10 cellular contexts compared by ENCODE assay signal in the genomic region with DNA sequence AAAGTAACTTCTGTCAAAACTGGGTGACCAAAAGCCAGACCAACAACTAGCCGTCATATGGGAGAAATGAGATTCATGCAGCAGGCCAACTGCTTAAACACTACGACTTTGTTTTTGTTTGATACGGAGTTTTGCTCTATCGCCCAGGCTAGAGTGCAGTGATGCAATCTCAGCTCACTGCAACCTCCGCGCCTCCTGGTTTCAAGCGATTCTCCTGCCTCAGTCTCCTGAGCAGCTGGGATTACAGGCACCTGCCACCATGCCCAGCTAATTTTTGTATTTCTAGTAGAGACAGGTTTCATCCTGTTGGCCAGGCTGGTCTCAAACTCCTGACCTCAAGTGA. TPM values are rescaled to one million over a fixed set of nuclear protein-coding genes. Genes with fewer than 3 reads are reported as not detected.
DNase-seq lines count a peak whose midpoint lies in the region; FAIRE-seq and TF ChIP-seq lines count a peak whose summit lies in the region.
"Not testable (repeated sequence)": the region's sequence is repeated elsewhere in the genome, so short reads cannot be mapped to it uniquely, and the experiment has no call there.
"Had no signal": no experiment of that assay in that cellular context is flagged by ENCODE, and none has a peak within 500 bp of the region (broad histone marks: within the 10 kb centered on the region; RNA-seq: fewer than 3 reads in every experiment).

No MANE protein-coding gene starts in this region.

- not testable (repeated sequence) for H3K27me3 ChIP-seq in BLaER1 treated with 17β-estradiol and CSF1 and Interleukin-3, amounts not matched to agents 10 nM and 100 nM; HUES64 (ENCODE audit: insufficient read depth, low read length); H1 (replicated peaks in 1 of 4; ENCODE audit: control insufficient read depth in 3 of 4, extremely low read depth in 1 of 4, insufficient read depth in 3 of 4, low read length in 3 of 4); iPS-20b (ENCODE audit: insufficient read depth, low read length); neuronal stem cell (ENCODE audit: control insufficient read depth in 3 of 3, insufficient read depth in 3 of 3, low read depth in 1 of 3, low read length in 3 of 3); suprapubic skin

- intact Hi-C loops in activated T-helper 2 cell treated with anti-CD3 and anti-CD28 coated beads, Interferon-gamma antibody, Interleukin-2, Interleukin-4, amounts not matched to agents 10 μg/mL and 5 μg/mL and 100 μg/mL, durations not matched to agents 14 hours and 24 hours and 36 hours (cut with micrococcal nuclease), result loop anchor here (1.0 to 2.0 kb wide), 2 partner anchors 9 to 18 kb away; no protein-coding TSS in a partner anchor

- POLR2A ChIA-PET in RWPE1 (lab: Yijun Ruan, JAX; ENCODE audit: low non-redundant PET), result not testable (repeated sequence)
- POLR2A ChIA-PET in H1 (lab: Charles Lee; ENCODE audit: partially characterized antibody), result interaction anchor here (0.6 to 1.7 kb wide), 4 partner anchors 8 to 121 kb away, joined by 4 to 7 read pairs (median 4); no protein-coding TSS in a partner anchor

- H2BK12ac ChIP-seq in H1 (ENCODE audit: low read depth, low read length), result peak overlapping the region; percentile 10
- not testable (repeated sequence) for H2BK12ac ChIP-seq in neuronal stem cell (ENCODE audit: low read length)

- not testable (repeated sequence) for H3K4me3 ChIP-seq in BLaER1 treated with 17β-estradiol and CSF1 and Interleukin-3, amounts not matched to agents 10 nM and 100 nM; HUES64 (ENCODE audit: low read length); H1 (ENCODE audit: extremely low read depth in 1 of 4, insufficient read depth in 2 of 4, low read depth in 3 of 4, low read length in 4 of 4); iPS-20b (ENCODE audit: low read length); neuronal stem cell (ENCODE audit: low read length in 2 of 2); suprapubic skin

- not testable (repeated sequence) for H4K91ac ChIP-seq in H1 (replicated peaks; ENCODE audit: insufficient read length, low read length); neuronal stem cell (ENCODE audit: low read depth, low read length, poor library complexity)

- 0 out of 2 replicates have a peak overlapping the region, but pooled peaks have one; percentile 12 for H2BK5ac ChIP-seq in H1 (ENCODE audit: low read depth, low read length)
- H2BK5ac ChIP-seq in neuronal stem cell (ENCODE audit: low read length), result not testable (repeated sequence)

- H3K23me2 ChIP-seq in H1 (ENCODE audit: low read depth, low read length), result not testable (repeated sequence)

- not testable (repeated sequence) for H3K36me3 Mint-ChIP-seq in activated T-helper 2 cell treated with anti-CD3 and anti-CD28 coated beads, Interferon-gamma antibody, Interleukin-2, Interleukin-4, amounts not matched to agents 10 μg/mL and 5 μg/mL and 100 μg/mL, durations not matched to agents 14 hours and 24 hours and 36 hours (ENCODE audit: low read depth)

- TF ChIP-seq POLR2A in H1 (IDR thresholded peaks at IDR 0.05; ENCODE audit: control extremely low read depth in 1 of 2, low read depth in 2 of 2, low read length in 2 of 2); suprapubic skin (IDR thresholded peaks at IDR 0.05): not testable (repeated sequence)

- peaks cover 11 to 21% (median 17%) of the 10 kb centered on the region in 10 experiments; a peak in 18 of 20 replicates for H3K4me1 ChIP-seq in BLaER1 treated with 17β-estradiol and CSF1 and Interleukin-3, amounts not matched to agents 10 nM and 100 nM
- H3K4me1 ChIP-seq in HUES64 (ENCODE audit: insufficient read depth, low read length) (peaks cover 20% of the 10 kb centered on the region), H1 (replicated peaks in 1 of 4; ENCODE audit: control insufficient read depth in 3 of 4, insufficient read depth in 4 of 4, low read length in 3 of 4) (peaks cover 6 to 19% (median 9%) of the 10 kb centered on the region in 4 experiments; a peak in 6 of 7 replicates), iPS-20b (ENCODE audit: insufficient read depth, low read length) (peaks cover 15% of the 10 kb centered on the region; the same call in 1 of the 2 replicates), suprapubic skin (peaks cover 13% of the 10 kb centered on the region)
- H3K4me1 ChIP-seq in neuronal stem cell (ENCODE audit: control insufficient read depth in 2 of 2, insufficient read depth in 1 of 2, low read depth in 1 of 2, low read length in 2 of 2), result not testable (repeated sequence)

- H3K9me3 ChIP-seq in BLaER1 treated with 17β-estradiol and CSF1 and Interleukin-3, amounts not matched to agents 10 nM and 100 nM (replicated peaks in 1 of 11); HUES64 (ENCODE audit: insufficient read depth, low read depth, low read length); H1 (ENCODE audit: insufficient read depth in 2 of 2, low read depth in 1 of 2, low read length in 1 of 2); iPS-20b (ENCODE audit: insufficient read depth, low read depth, low read length); neuronal stem cell (replicated peaks in 1 of 2; ENCODE audit: control insufficient read depth in 2 of 2, insufficient read depth in 1 of 2, low read depth in 1 of 2, low read length in 2 of 2); suprapubic skin: not testable (repeated sequence)

- not testable (repeated sequence) for H3K56ac ChIP-seq in H1 (replicated peaks; ENCODE audit: insufficient read length, low read depth, low read length)

- H3K4me3 Mint-ChIP-seq in activated T-helper 2 cell treated with anti-CD3 and anti-CD28 coated beads, Interferon-gamma antibody, Interleukin-2, Interleukin-4, amounts not matched to agents 10 μg/mL and 5 μg/mL and 100 μg/mL, durations not matched to agents 14 hours and 24 hours and 36 hours (ENCODE audit: low read depth), result not testable (repeated sequence)

- H3K27me3 Mint-ChIP-seq in activated T-helper 2 cell treated with anti-CD3 and anti-CD28 coated beads, Interferon-gamma antibody, Interleukin-2, Interleukin-4, amounts not matched to agents 10 μg/mL and 5 μg/mL and 100 μg/mL, durations not matched to agents 14 hours and 24 hours and 36 hours (ENCODE audit: low read depth), result not testable (repeated sequence)

- CTCF ChIA-PET in RWPE1 (lab: Yijun Ruan, JAX), result interaction anchor here (0.6 to 2.1 kb wide), 5 partner anchors 8 to 428 kb away, joined by 3 to 8 read pairs (median 3); no protein-coding TSS in a partner anchor
- CTCF ChIA-PET in H1 (lab: Charles Lee; ENCODE audit: partially characterized antibody), result interaction anchor here (1.2 to 4.3 kb wide), 7 partner anchors 9 to 180 kb away, joined by 3 to 20 read pairs (median 5); no protein-coding TSS in a partner anchor

- 91% methylated on average over 7 of the region's 7 CpGs for WGBS in HUES64
- WGBS in H1 (ENCODE audit: extremely low coverage in 1 of 2, insufficient coverage in 1 of 2, insufficient read length in 1 of 2, insufficient replicate concordance in 2 of 2, low coverage in 1 of 2, low lambda C conversion rate in 2 of 2, missing lambda C conversion rate in 1 of 2), 2 experiments, result 87% methylated on average over 7 of the region's 7 CpGs; no CpG with 5 or more reads in 1 of the 2 experiments
- WGBS in neuronal stem cell (ENCODE audit: extremely low coverage in 2 of 2, insufficient read length in 2 of 2, insufficient replicate concordance in 1 of 2), 2 donors, result no CpG with 5 or more reads among the region's 7 CpGs
- WGBS in suprapubic skin, result 86% methylated on average over 7 of the region's 7 CpGs

- H3K36me3 ChIP-seq in BLaER1 treated with 17β-estradiol and CSF1 and Interleukin-3, amounts not matched to agents 10 nM and 100 nM; H1 (ENCODE audit: control insufficient read depth in 2 of 4, insufficient read depth in 4 of 4, low read length in 3 of 4); suprapubic skin: not testable (repeated sequence)
- H3K36me3 ChIP-seq in HUES64 (ENCODE audit: insufficient read depth, low read length) (peaks cover 27% of the 10 kb centered on the region), iPS-20b (ENCODE audit: insufficient read depth, low read depth, low read length) (peaks cover 47% of the 10 kb centered on the region), neuronal stem cell (replicated peaks in 1 of 2; ENCODE audit: control insufficient read depth in 2 of 2, insufficient read depth in 2 of 2, low read length in 2 of 2) (peaks cover 2 to 20% of the 10 kb centered on the region in 2 donors)

- DNase-seq in RWPE1 (ENCODE audit: low spot score); activated T-helper 2 cell treated with anti-CD3 and anti-CD28 coated beads, Interferon-gamma antibody, Interleukin-2, Interleukin-4, amounts not matched to agents 10 μg/mL and 5 μg/mL and 100 μg/mL, durations not matched to agents 14 hours and 24 hours and 36 hours (ENCODE audit: low spot score); H1 (ENCODE audit: low read depth in 1 of 2, low spot score in 2 of 2); neuronal stem cell (ENCODE audit: low spot score); suprapubic skin (ENCODE audit: low spot score in 2 of 2): not testable (repeated sequence)

- TF ChIP-seq RAD21 in H1 (IDR thresholded peaks at IDR 0.05 in 1 of 2, conservative IDR thresholded peaks at IDR 0.05 in 1 of 2; ENCODE audit: low read depth in 2 of 2, low read length in 2 of 2), result not testable (repeated sequence)

- H2AFZ ChIP-seq in H1 (ENCODE audit: low read length); neuronal stem cell (ENCODE audit: low read length): not testable (repeated sequence)

- TF ChIP-seq CTCF in RWPE1 (conservative IDR thresholded peaks at IDR 0.05; ENCODE audit: low read depth); H1 (IDR thresholded peaks at IDR 0.05; ENCODE audit: control extremely low read depth in 1 of 3, insufficient read depth in 1 of 3, low read depth in 1 of 3, low read length in 3 of 3); suprapubic skin (IDR thresholded peaks at IDR 0.05): not testable (repeated sequence)

- not testable (repeated sequence) for H4K8ac ChIP-seq in H1 (ENCODE audit: extremely low read depth, insufficient read depth, low read length); neuronal stem cell (ENCODE audit: low read depth, low read length)

- H3K4me2 ChIP-seq in BLaER1 treated with 17β-estradiol and CSF1 and Interleukin-3, amounts not matched to agents 10 nM and 100 nM, result peak overlapping the region in 9 of 11 experiments; percentile 7 to 33 (median 19); a peak in 12 of 22 replicates
- H3K4me2 ChIP-seq in H1 (ENCODE audit: insufficient read depth in 1 of 2, low read depth in 2 of 2, low read length in 2 of 2), result peak overlapping the region; percentile 8 to 27; a peak in 2 of 4 replicates
- H3K4me2 ChIP-seq in neuronal stem cell (ENCODE audit: insufficient read depth, low read length, poor library complexity, severe bottlenecking), result not testable (repeated sequence)

- H3K79me2 ChIP-seq in H1 (ENCODE audit: control insufficient read depth in 1 of 2, insufficient read depth in 2 of 2, low read length in 2 of 2), result peaks cover 0 to 65% of the 10 kb centered on the region in 2 experiments; a peak in 3 of 4 replicates

- not testable (repeated sequence) for H4K20me1 ChIP-seq in BLaER1 treated with 17β-estradiol and CSF1 and Interleukin-3, amounts not matched to agents 10 nM and 100 nM; H1 (replicated peaks in 1 of 2; ENCODE audit: control insufficient read depth in 1 of 2, insufficient read depth in 2 of 2, low read length in 2 of 2)

- H3K14ac ChIP-seq in H1 (ENCODE audit: insufficient read length); neuronal stem cell (ENCODE audit: low read length): not testable (repeated sequence)

- H3K4me1 Mint-ChIP-seq in activated T-helper 2 cell treated with anti-CD3 and anti-CD28 coated beads, Interferon-gamma antibody, Interleukin-2, Interleukin-4, amounts not matched to agents 10 μg/mL and 5 μg/mL and 100 μg/mL, durations not matched to agents 14 hours and 24 hours and 36 hours (ENCODE audit: low read depth), result peaks cover 23% of the 10 kb centered on the region

- not testable (repeated sequence) for H3K9me3 Mint-ChIP-seq in activated T-helper 2 cell treated with anti-CD3 and anti-CD28 coated beads, Interferon-gamma antibody, Interleukin-2, Interleukin-4, amounts not matched to agents 10 μg/mL and 5 μg/mL and 100 μg/mL, durations not matched to agents 14 hours and 24 hours and 36 hours

- H2AK5ac ChIP-seq in H1 (ENCODE audit: low read depth, low read length); neuronal stem cell (ENCODE audit: low read depth, low read length): not testable (repeated sequence)

- not testable (repeated sequence) for H3K79me1 ChIP-seq in H1 (ENCODE audit: low read depth, low read length); neuronal stem cell (ENCODE audit: low read depth, low read length)

- not testable (repeated sequence) for H4K5ac ChIP-seq in H1 (ENCODE audit: insufficient read length, low read depth, low read length)

- not testable (repeated sequence) for H3K4ac ChIP-seq in H1 (replicated peaks; ENCODE audit: insufficient read length, low read depth, low read length); neuronal stem cell (ENCODE audit: low read length)

- FAIRE-seq in H1 (lab: Jason Lieb, UNC), result not testable (repeated sequence)

- H3K27ac Mint-ChIP-seq in activated T-helper 2 cell treated with anti-CD3 and anti-CD28 coated beads, Interferon-gamma antibody, Interleukin-2, Interleukin-4, amounts not matched to agents 10 μg/mL and 5 μg/mL and 100 μg/mL, durations not matched to agents 14 hours and 24 hours and 36 hours, result peak overlapping the region; percentile 66

- H3K18ac ChIP-seq in H1 (ENCODE audit: extremely low read depth, low read length); neuronal stem cell (ENCODE audit: low read length): not testable (repeated sequence)

- H3K27ac ChIP-seq in BLaER1 treated with 17β-estradiol and CSF1 and Interleukin-3, amounts not matched to agents 10 nM and 100 nM; iPS-20b (ENCODE audit: low read length): not testable (repeated sequence)
- H3K27ac ChIP-seq in HUES64 (ENCODE audit: low read depth, low read length) (peak overlapping the region; percentile 44; the same call in 1 of the 2 replicates), RWPE1 (peak overlapping the region; percentile 57), H1 (ENCODE audit: low read depth, low read length) (peak overlapping the region; percentile 12; the same call in 1 of the 2 replicates), neuronal stem cell (replicated peaks; ENCODE audit: low read length) (peak overlapping the region; percentile 37), suprapubic skin (peak overlapping the region; percentile 72)

- H2BK20ac ChIP-seq in H1 (ENCODE audit: low read length), result not testable (repeated sequence)

- H3K9ac ChIP-seq in BLaER1 treated with 17β-estradiol and CSF1 and Interleukin-3, amounts not matched to agents 10 nM and 100 nM; HUES64 (ENCODE audit: low read depth, low read length); H1 (replicated peaks in 1 of 4; ENCODE audit: extremely low read depth in 1 of 4, low read depth in 3 of 4, low read length in 3 of 4); neuronal stem cell (ENCODE audit: low read depth, low read length, poor library complexity): not testable (repeated sequence)
- H3K9ac ChIP-seq in iPS-20b (ENCODE audit: low read depth, low read length), result peak overlapping the region; percentile 16; the same call in 1 of the 2 replicates

- H3K23ac ChIP-seq in H1 (ENCODE audit: insufficient read length); neuronal stem cell (ENCODE audit: low read depth, low read length, poor library complexity): not testable (repeated sequence)

- not testable (repeated sequence) for H2BK120ac ChIP-seq in H1 (replicated peaks; ENCODE audit: low read depth, low read length); neuronal stem cell (ENCODE audit: low read depth, low read length)

- TF ChIP-seq EP300 in H1 (IDR thresholded peaks at IDR 0.05; ENCODE audit: borderline replicate concordance in 1 of 2, low read depth in 2 of 2, low read length in 2 of 2); suprapubic skin (IDR thresholded peaks at IDR 0.05): not testable (repeated sequence)

- not testable (repeated sequence) for H2BK15ac ChIP-seq in H1 (ENCODE audit: low read length); neuronal stem cell (ENCODE audit: low read length)

RNA-seq across cellular contexts. Expression of a gene that starts 36.4 kb away (rescaled TPM):
- polyA plus RNA-seq in HUES64 (2013, experiment 1 of 2), result 126 TPM
- polyA plus RNA-seq in HUES64 (2013, experiment 2 of 2), result 126 TPM
- 1.5 and 1.8 TPM in 2 replicates for total RNA-seq in activated T-helper 2 cell treated with anti-CD3 and anti-CD28 coated beads, Interferon-gamma antibody, Interleukin-2, Interleukin-4, amounts not matched to agents 10 μg/mL and 5 μg/mL and 100 μg/mL, durations not matched to agents 14 hours and 24 hours and 36 hours
- total RNA-seq in H1 (2021; fragmentation: NEBNext Ultra II Directional; extraction: Animal tissue kit (Norgen Biotek cat#: 25700)), result 232 and 237 TPM in 2 replicates
- 77.0 and 93.2 TPM in 2 replicates for polyA plus RNA-seq in H1 (2011; rRNA removed)
- 72.8 TPM for polyA plus RNA-seq in H1 (2011; cell fraction: cytosol; rRNA removed)
- 59.1 TPM for polyA plus RNA-seq in H1 (2011; cell fraction: nucleus; rRNA removed)
- polyA plus RNA-seq in H1 (2012, experiment 1 of 2), result 99.2 to 116 TPM (median 108 TPM) in 4 replicates
- polyA plus RNA-seq in H1 (2012, experiment 2 of 2), result 69.6 TPM
- 88.5 TPM for polyA plus RNA-seq in H1 (2013, experiment 1 of 2)
- 92.9 TPM for polyA plus RNA-seq in H1 (2013, experiment 2 of 2)
- polyA minus RNA-seq in H1 (2011; rRNA and poly(A)+ RNA removed), result 505 and 571 TPM in 2 replicates
- 196 TPM for polyA minus RNA-seq in H1 (2011; cell fraction: cytosol; rRNA and poly(A)+ RNA removed)
- polyA minus RNA-seq in H1 (2011; cell fraction: nucleus; rRNA and poly(A)+ RNA removed), result 104 TPM
- 109 TPM for polyA plus RNA-seq in neuronal stem cell (2013, experiment 1 of 2)
- 113 TPM for polyA plus RNA-seq in neuronal stem cell (2013, experiment 2 of 2)
- 10 to 100 TPM in 1 of 4 donors, 1 to 10 TPM in 3; 6.5 to 10.1 (median 6.8) TPM for total RNA-seq in suprapubic skin
- polyA plus RNA-seq: CD4-positive, CD25-positive, alpha-beta regulatory T cell; immature natural killer cell had no signal

RNA-seq across cellular contexts. Expression of a gene that starts 42.2 kb away (rescaled TPM):
- polyA plus RNA-seq in HUES64 (2013, experiment 1 of 2), result 4.2 TPM
- polyA plus RNA-seq in HUES64 (2013, experiment 2 of 2), result 5.8 TPM
- 0.11 TPM in 1 of 2 replicates, not detected in the other for total RNA-seq in activated T-helper 2 cell treated with anti-CD3 and anti-CD28 coated beads, Interferon-gamma antibody, Interleukin-2, Interleukin-4, amounts not matched to agents 10 μg/mL and 5 μg/mL and 100 μg/mL, durations not matched to agents 14 hours and 24 hours and 36 hours
- 11.4 and 11.5 TPM in 2 replicates for total RNA-seq in H1 (2021; fragmentation: NEBNext Ultra II Directional; extraction: Animal tissue kit (Norgen Biotek cat#: 25700))
- 7.8 and 8.7 TPM in 2 replicates for polyA plus RNA-seq in H1 (2011; rRNA removed)
- polyA plus RNA-seq in H1 (2011; cell fraction: cytosol; rRNA removed), result 4.7 TPM
- 5.7 TPM for polyA plus RNA-seq in H1 (2011; cell fraction: nucleus; rRNA removed)
- 5.8 to 9.0 TPM (median 7.0 TPM) in 4 replicates for polyA plus RNA-seq in H1 (2012, experiment 1 of 2)
- 6.6 TPM for polyA plus RNA-seq in H1 (2012, experiment 2 of 2)
- 15.9 TPM for polyA plus RNA-seq in H1 (2013, experiment 1 of 2)
- 14.8 TPM for polyA plus RNA-seq in H1 (2013, experiment 2 of 2)
- 5.5 and 6.7 TPM in 2 replicates for polyA minus RNA-seq in H1 (2011; rRNA and poly(A)+ RNA removed)
- polyA minus RNA-seq in H1 (2011; cell fraction: cytosol; rRNA and poly(A)+ RNA removed), result 14.4 TPM
- polyA minus RNA-seq in H1 (2011; cell fraction: nucleus; rRNA and poly(A)+ RNA removed), result 5.1 TPM
- 3.4 TPM for polyA plus RNA-seq in neuronal stem cell (2013, experiment 1 of 2)
- 3.6 TPM for polyA plus RNA-seq in neuronal stem cell (2013, experiment 2 of 2)
- total RNA-seq in suprapubic skin, result 10 to 100 TPM; 14.6 to 36.8 (median 18.9) TPM
- total RNA-seq: CD4-positive, CD25-positive, alpha-beta regulatory T cell had no signal
- polyA plus RNA-seq: CD4-positive, CD25-positive, alpha-beta regulatory T cell; immature natural killer cell had no signal

Comparison
In these comparisons a context has a peak if more than half of its experiments do, and no peak if none do; other contexts are left out.
1. RNA of a gene that starts 36.4 kb away (total RNA-seq): 232 to 237 TPM in H1; 6.5 to 10.1 TPM in suprapubic skin and 1.5 to 1.8 TPM in activated T-helper 2 cell treated with anti-CD3 and anti-CD28 coated beads, Interferon-gamma antibody, Interleukin-2, Interleukin-4, amounts not matched to agents 10 μg/mL and 5 μg/mL and 100 μg/mL, durations not matched to agents 14 hours and 24 hours and 36 hours; every median in the first group is over 10 times any median in the second.
2. RNA of a gene that starts 42.2 kb away (total RNA-seq): 14.6 to 36.8 TPM in suprapubic skin and 11.4 to 11.5 TPM in H1; 0.11 TPM in activated T-helper 2 cell treated with anti-CD3 and anti-CD28 coated beads, Interferon-gamma antibody, Interleukin-2, Interleukin-4, amounts not matched to agents 10 μg/mL and 5 μg/mL and 100 μg/mL, durations not matched to agents 14 hours and 24 hours and 36 hours; every median in the first group is over 10 times any median in the second.